In genomic region chr2:54666131-54666637, GRCh38 we compare ENCODE assay signal across 8 cellular contexts. TPM values are rescaled to one million over a fixed set of nuclear protein-coding genes. Genes with fewer than 3 reads are reported as not detected.
DNase-seq lines count a peak whose midpoint lies in the region; ATAC-seq and TF ChIP-seq lines count a peak whose summit lies in the region.

No MANE protein-coding gene starts in this region.

- TF ChIP-seq CTCF in activated CD8-positive, alpha-beta T cell treated with anti-CD3 and anti-CD28 coated beads for 36 hours (IDR thresholded peaks at IDR 0.05): no peak
- no peak for TF ChIP-seq CTCF in sigmoid colon (IDR thresholded peaks at IDR 0.05)

- TF ChIP-seq EP300 in sigmoid colon (IDR thresholded peaks at IDR 0.05): no peak

- no peak for ATAC-seq in activated CD8-positive, alpha-beta T cell treated with anti-CD3 and anti-CD28 coated beads for 36 hours
- ATAC-seq in Right ventricle myocardium superior (ENCODE audit: poor library complexity) (peak; percentile 64), HG02870 (IDR thresholded peaks at IDR 0.05; ENCODE audit: unreplicated experiment) (no peak)

- H3K36me3 ChIP-seq in sigmoid colon: peaks cover 4 to 50% (median 23%) of the 10 kb centered on the region in 4 donors

- no peak overlapping the region for H3K4me3 ChIP-seq in sigmoid colon

- TF ChIP-seq POLR2A in sigmoid colon (IDR thresholded peaks at IDR 0.05): no peak

- H3K27me3 Mint-ChIP-seq in activated CD8-positive, alpha-beta T cell treated with anti-CD3 and anti-CD28 coated beads for 36 hours: no peaks in the 10 kb centered on the region

- peaks cover 44% of the 10 kb centered on the region for H3K36me3 Mint-ChIP-seq in activated CD8-positive, alpha-beta T cell treated with anti-CD3 and anti-CD28 coated beads for 36 hours (ENCODE audit: low read depth)

- intact Hi-C loops in activated CD8-positive, alpha-beta T cell treated with anti-CD3 and anti-CD28 coated beads for 36 hours (cut with micrococcal nuclease): no loop called here
- intact Hi-C loops in Right ventricle myocardium superior (cut with DNase I): no loop called here
- intact Hi-C loops in sigmoid colon (cut with DNase I): loop anchor here (5.0 kb wide), 3 partner anchors 49 to 209 kb away; partner anchors contain the start of gene SPTBN1

- peak overlapping the region; percentile 78 to 89 (median 84) for H3K27ac ChIP-seq in sigmoid colon

- DNase-seq in Daoy (ENCODE audit: low read depth) (peak; percentile 44), Right ventricle myocardium superior (no peak), sigmoid colon (peak; percentile 89), T-helper 2 cell (no peak), COLO668 (lab: John Stamatoyannopoulos, UW; ENCODE audit: unreplicated experiment) (no peak), HuH-7 (ENCODE audit: low spot score) (no peak)
- no peak for DNase-seq in activated CD8-positive, alpha-beta T cell treated with anti-CD3 and anti-CD28 coated beads for 36 hours

- no peaks in the 10 kb centered on the region for H3K9me3 ChIP-seq in sigmoid colon

- H3K4me1 Mint-ChIP-seq in activated CD8-positive, alpha-beta T cell treated with anti-CD3 and anti-CD28 coated beads for 36 hours (ENCODE audit: low read depth): peaks cover 8% of the 10 kb centered on the region

- POLR2A ChIA-PET in activated CD8-positive, alpha-beta T cell treated with anti-CD3 and anti-CD28 coated beads for 36 hours (lab: Charles Lee): interaction anchor here (0.6 to 1.6 kb wide), 2 partner anchors 8 to 10 kb away, joined by 3 to 7 read pairs; no protein-coding TSS in a partner anchor

- no peak overlapping the region for H3K4me3 Mint-ChIP-seq in activated CD8-positive, alpha-beta T cell treated with anti-CD3 and anti-CD28 coated beads for 36 hours

- H3K27ac Mint-ChIP-seq in activated CD8-positive, alpha-beta T cell treated with anti-CD3 and anti-CD28 coated beads for 36 hours: peak overlapping the region; percentile 35

- H3K9me3 Mint-ChIP-seq in activated CD8-positive, alpha-beta T cell treated with anti-CD3 and anti-CD28 coated beads for 36 hours: no peaks in the 10 kb centered on the region

- H3K4me1 ChIP-seq in sigmoid colon: peaks cover 0 to 61% (median 58%) of the 10 kb centered on the region in 4 donors

- H3K27me3 ChIP-seq in sigmoid colon: no peaks in the 10 kb centered on the region

- CTCF ChIA-PET in activated CD8-positive, alpha-beta T cell treated with anti-CD3 and anti-CD28 coated beads for 36 hours (lab: Charles Lee): interaction anchor here (0.9 to 6.1 kb wide), 40 partner anchors 8 to 559 kb away, joined by 3 to 218 read pairs (median 7); partner anchors contain the start of gene EML6

- 60 to 62% methylated on average over 3 of the region's 3 CpGs for WGBS in sigmoid colon, 2 donors

RNA-seq across cellular contexts. Expression of gene EML6, which starts 57.3 kb away (rescaled TPM):
- total RNA-seq in Daoy (2014; rRNA removed; shearing (Covaris generic)): 1.0 and 2.1 TPM in 2 replicates
- 1 to 10 TPM; 1.2 to 1.7 TPM for total RNA-seq in activated CD8-positive, alpha-beta T cell treated with anti-CD3 and anti-CD28 coated beads for 36 hours
- total RNA-seq in Right ventricle myocardium superior: 0.56 TPM
- total RNA-seq in sigmoid colon: 1 to 10 TPM in 3 of 4 donors, under 1 TPM in 1; 0.66 to 1.9 (median 1.2) TPM
- polyA plus RNA-seq in sigmoid colon: 1 to 10 TPM in 2 of 3 donors, under 1 TPM in 1; 0.46 to 2.2 (median 1.2) TPM

Comparison
In these comparisons a context has a peak if more than half of its experiments do, and no peak if none do; other contexts are left out.
1. DNase-seq: peak in Daoy (single experiment) and sigmoid colon (single experiment); none in activated CD8-positive, alpha-beta T cell treated with anti-CD3 and anti-CD28 coated beads for 36 hours (single experiment), Right ventricle myocardium superior (single experiment), T-helper 2 cell (0 of 5), COLO668 (single experiment) and HuH-7 (single experiment).